In genomic region chr5:174383196-174384178, GRCh38 we compare ENCODE assay signal across 21 cellular contexts.
DNase-seq lines count a peak whose midpoint lies in the region; ATAC-seq, FAIRE-seq and TF ChIP-seq lines count a peak whose summit lies in the region.
"Had no signal": no experiment of that assay in that cellular context is flagged by ENCODE, and none has a peak within 500 bp of the region (broad histone marks: within the 10 kb centered on the region; RNA-seq: fewer than 3 reads in every experiment).

No MANE protein-coding gene starts in this region.

- CTCF ChIA-PET in HepG2 (lab: Yijun Ruan, JAX; ENCODE audit: low intra/inter-chr PET ratio, low total read pairs) = no interaction called here
- CTCF ChIA-PET in PC-3 (lab: Charles Lee) = no interaction called here

- no peak for TF ChIP-seq RAD21 in HepG2 (CRISPR knock-in tag; IDR thresholded peaks at IDR 0.05)

- H3K4me2 ChIP-seq in HepG2 (ENCODE audit: low read depth, low read length) (no peak overlapping the region), PC-3 (ENCODE audit: low read length) (peak overlapping the region; percentile 63; the same call in 1 of the 2 replicates)

- H3K9me3 ChIP-seq in HepG2 (ENCODE audit: low read length) = no peaks in the 10 kb centered on the region
- no peaks in the 10 kb centered on the region for H3K9me3 ChIP-seq in right lobe of liver
- H3K9me3 ChIP-seq in PC-3 (ENCODE audit: low read length) = no peaks in the 10 kb centered on the region
- no peaks in the 10 kb centered on the region for H3K9me3 ChIP-seq in effector memory CD4-positive, alpha-beta T cell (ENCODE audit: control insufficient read depth, low read length)
- H3K9me3 ChIP-seq in gastrocnemius medialis = no peaks in the 10 kb centered on the region
- H3K9me3 ChIP-seq: mucosa of descending colon had no signal

- H3K9ac ChIP-seq in HepG2 (ENCODE audit: insufficient read depth, low read depth, low read length) (no peak overlapping the region), PC-3 (ENCODE audit: low read length) (peak overlapping the region; percentile 40; the same call in 1 of the 2 replicates)

- no peaks in the 10 kb centered on the region for H3K79me2 ChIP-seq in HepG2 (ENCODE audit: insufficient read depth, low read length)
- H3K79me2 ChIP-seq in PC-3 (ENCODE audit: low read length) = no peaks in the 10 kb centered on the region

- H3K36me3 ChIP-seq in HepG2 (replicated peaks in 1 of 2; ENCODE audit: control insufficient read depth in 1 of 2, insufficient read depth in 2 of 2, low read length in 2 of 2) (no peaks in the 10 kb centered on the region), right lobe of liver (no peaks in the 10 kb centered on the region), PC-3 (ENCODE audit: low read depth, low read length) (no peaks in the 10 kb centered on the region), gastrocnemius medialis (no peaks in the 10 kb centered on the region)
- no peaks in the 10 kb centered on the region for H3K36me3 ChIP-seq in effector memory CD4-positive, alpha-beta T cell (ENCODE audit: control insufficient read depth, insufficient read depth, low read length)

- in situ Hi-C loops in HepG2 (cut with HindIII; ENCODE audit: extremely low pct_ligation_motif_present, low pct_unique_long_range_greater_than_20kb) = no loop called here
- in situ Hi-C loops in gastrocnemius medialis (cut with MboI; ENCODE audit: low sequenced_read_pairs in 4 of 4) = no loop called here

- no peak for DNase-seq in HepG2 (ENCODE audit: low spot score)
- no peak for DNase-seq in right lobe of liver
- DNase-seq in PC-3 = no peak
- DNase-seq in fibroblast of villous mesenchyme (ENCODE audit: low read depth) = peak; percentile 73
- DNase-seq in central memory CD4-positive, alpha-beta T cell = no peak
- DNase-seq in DMS153 (lab: John Stamatoyannopoulos, UW) = no peak
- DNase-seq in effector memory CD4-positive, alpha-beta T cell = no peak
- DNase-seq in gastrocnemius medialis = no peak
- DNase-seq: activated CD8-positive, alpha-beta memory T cell treated with anti-CD3 and anti-CD28 coated beads, Interleukin-2, amount 10 ng/mL, durations not matched to agents 7 days and 5 days; CD4-positive, alpha-beta T cell; dermis blood vessel endothelial cell; DMS79 treated with DMSO at 0.1 percent for 48 hours; Karpas-422; mucosa of descending colon; NCI-H1417 treated with DMSO at 0.1 percent for 48 hours; NCI-H82; stimulated activated CD4-positive, alpha-beta T cell treated with anti-CD3 and anti-CD28 coated beads, Interleukin-4, amount 100 ng/mL, for 4 hours had no signal

- H3K27me3 ChIP-seq in HepG2 (ENCODE audit: control insufficient read depth in 1 of 2, insufficient read depth in 2 of 2, low read length in 2 of 2) = peaks cover 1 to 16% of the 10 kb centered on the region in 2 experiments; a peak in 4 of 5 replicates
- H3K27me3 ChIP-seq in right lobe of liver = no peaks in the 10 kb centered on the region
- H3K27me3 ChIP-seq in PC-3 (ENCODE audit: low read length) = no peaks in the 10 kb centered on the region
- H3K27me3 ChIP-seq in effector memory CD4-positive, alpha-beta T cell (replicated peaks; ENCODE audit: control insufficient read depth, insufficient read depth, low read length, poor library complexity, severe bottlenecking) = no peaks in the 10 kb centered on the region
- H3K27me3 ChIP-seq in gastrocnemius medialis = peaks cover 0 to 11% (median 5%) of the 10 kb centered on the region in 3 donors

- TF ChIP-seq CTCF in HepG2 (CRISPR knock-in tag; IDR thresholded peaks at IDR 0.05) (no peak), right lobe of liver (IDR thresholded peaks at IDR 0.05) (no peak), PC-3 (conservative IDR thresholded peaks at IDR 0.05; ENCODE audit: low read depth, low read length) (no peak), fibroblast of villous mesenchyme (IDR thresholded peaks at IDR 0.05; ENCODE audit: insufficient read depth, low read depth, low read length) (no peak), gastrocnemius medialis (IDR thresholded peaks at IDR 0.05 in 4 of 5, conservative IDR thresholded peaks at IDR 0.05 in 1 of 5) (no peak)

- H3K4me1 ChIP-seq in HepG2 (ENCODE audit: insufficient read depth, low read length) (no peaks in the 10 kb centered on the region), right lobe of liver (no peaks in the 10 kb centered on the region), PC-3 (ENCODE audit: insufficient read depth, low read length) (peaks cover 16% of the 10 kb centered on the region), gastrocnemius medialis (no peaks in the 10 kb centered on the region)
- no peaks in the 10 kb centered on the region for H3K4me1 ChIP-seq in effector memory CD4-positive, alpha-beta T cell (ENCODE audit: control insufficient read depth, insufficient read depth, low read length, poor library complexity, severe bottlenecking)

- H3F3A ChIP-seq in PC-3 (ENCODE audit: low read length, unreplicated experiment) = no peaks in the 10 kb centered on the region

- no peak overlapping the region for H3K27ac ChIP-seq in HepG2 (ENCODE audit: extremely low read length, insufficient read depth, low read length)
- no peak overlapping the region for H3K27ac ChIP-seq in right lobe of liver
- H3K27ac ChIP-seq in PC-3 (ENCODE audit: low read length) = peak overlapping the region; percentile 76
- no peak overlapping the region for H3K27ac ChIP-seq in effector memory CD4-positive, alpha-beta T cell (ENCODE audit: insufficient read depth, low read length, poor library complexity, severe bottlenecking)
- H3K27ac ChIP-seq in gastrocnemius medialis = no peak overlapping the region
- H3K27ac ChIP-seq: SK-N-MC had no signal

- no peak overlapping the region for H2AFZ ChIP-seq in HepG2 (ENCODE audit: low read length)
- no peak overlapping the region for H2AFZ ChIP-seq in PC-3 (ENCODE audit: low read length)

- TF ChIP-seq POLR2A in HepG2 (IDR thresholded peaks at IDR 0.05; ENCODE audit: insufficient read depth in 1 of 2, low read depth in 2 of 2, low read length in 2 of 2) = no peak
- TF ChIP-seq POLR2A in right lobe of liver (IDR thresholded peaks at IDR 0.05) = no peak
- no peak for TF ChIP-seq POLR2A in gastrocnemius medialis (IDR thresholded peaks at IDR 0.05)

- WGBS in HepG2 (ENCODE audit: low lambda C conversion rate) = 2% methylated on average over 3 of the region's 3 CpGs
- 40% methylated on average over 3 of the region's 3 CpGs for WGBS in right lobe of liver (ENCODE audit: insufficient coverage, low coverage, low lambda C conversion rate, missing lambda C conversion rate)

- BruUV-seq in HepG2 (replicated peaks; lab: Mats Ljungman, UMichigan) (no TSS peak), PC-3 (replicated peaks; lab: Mats Ljungman, UMichigan) (no TSS peak)

- H3K4me3 ChIP-seq in HepG2 (replicated peaks in 1 of 3; ENCODE audit: insufficient read depth in 1 of 3, low read depth in 2 of 3, low read length in 3 of 3) (no peak overlapping the region), right lobe of liver (no peak overlapping the region), PC-3 (ENCODE audit: low read length) (no peak overlapping the region), fibroblast of villous mesenchyme (ENCODE audit: low read depth, low read length) (no peak overlapping the region), gastrocnemius medialis (no peak overlapping the region)
- no peak overlapping the region for H3K4me3 ChIP-seq in effector memory CD4-positive, alpha-beta T cell (ENCODE audit: insufficient read depth, low read depth, low read length, poor library complexity, severe bottlenecking)
- H3K4me3 ChIP-seq: mucosa of descending colon, SK-N-MC had no signal

- H4K20me1 ChIP-seq in HepG2 (ENCODE audit: insufficient read depth, low read length) (no peaks in the 10 kb centered on the region), PC-3 (ENCODE audit: low read length) (no peaks in the 10 kb centered on the region)

- POLR2A ChIA-PET in HepG2 (lab: Yijun Ruan, JAX) = no interaction called here
- POLR2A ChIA-PET in PC-3 (lab: Charles Lee; ENCODE audit: unreplicated experiment) = no interaction called here

- FAIRE-seq in HepG2 (lab: Jason Lieb, UNC) = no peak
- FAIRE-seq: GM18507, urothelium cell line had no signal

- H3K9me2 ChIP-seq in PC-3 (replicated peaks; ENCODE audit: low read length) = no peaks in the 10 kb centered on the region

- no peak for ATAC-seq in HepG2
- ATAC-seq in right lobe of liver = no peak
- no peak for ATAC-seq in PC-3
- ATAC-seq in gastrocnemius medialis = no peak
- ATAC-seq: activated CD8-positive, alpha-beta memory T cell treated with anti-CD3 and anti-CD28 coated beads, Interleukin-2, amount 10 ng/mL, durations not matched to agents 7 days and 5 days; left lobe of liver; mucosa of descending colon had no signal

- intact Hi-C loops in HepG2 (cut with micrococcal nuclease; ENCODE audit: unreplicated experiment) (no loop called here), right lobe of liver (cut with DNase I) (no loop called here), PC-3 (cut with micrococcal nuclease) (no loop called here), gastrocnemius medialis (cut with DNase I; ENCODE audit: low total_unique reads) (no loop called here)

- no peak for TF ChIP-seq EP300 in HepG2 (IDR thresholded peaks at IDR 0.05; ENCODE audit: low read depth in 2 of 2, low read length in 2 of 2)
- no peak for TF ChIP-seq EP300 in HepG2 (CRISPR knock-in tag; IDR thresholded peaks at IDR 0.05; ENCODE audit: borderline replicate concordance)

TF ChIP-seq in HepG2, 621 proteins besides CTCF, POLR2A, EP300 and RAD21:
- 0 out of 2 replicates have a peak, but pooled peaks have one; percentile 18 for TF ChIP-seq CEBPB (IDR thresholded peaks at IDR 0.05; ENCODE audit: borderline replicate concordance, low read depth, low read length)
- no peak for TF ChIP-seq ZFP41 (CRISPR knock-in tag; IDR thresholded peaks at IDR 0.05; ENCODE audit: borderline replicate concordance)
